In the genomic region with DNA sequence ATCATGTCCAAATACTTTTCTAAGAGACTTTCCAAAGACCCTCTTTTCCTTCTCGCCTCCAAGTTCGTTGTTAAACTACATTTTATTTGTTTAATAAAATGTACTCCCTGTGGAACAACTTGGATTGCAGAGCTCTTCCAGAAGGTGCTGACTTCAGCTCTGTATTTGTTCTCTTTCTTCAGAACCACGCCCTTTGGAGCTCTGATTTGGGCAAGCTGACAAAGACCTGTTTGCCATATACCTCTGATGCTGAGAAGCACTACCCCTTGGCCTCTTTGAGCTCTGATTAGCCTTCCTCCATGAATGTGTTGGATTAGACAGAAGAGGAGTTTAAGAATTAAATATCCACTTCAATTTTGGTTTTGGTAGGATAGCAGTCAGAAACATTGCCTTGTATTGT, we compare ENCODE assay signal across 28 cellular contexts.
"Had no signal": no experiment of that assay in that cellular context is flagged by ENCODE, and none has a peak within 500 bp of the region (broad histone marks: within the 10 kb centered on the region; RNA-seq: fewer than 3 reads in every experiment).

No MANE protein-coding gene starts in this region.

- ATAC-seq: left colon; natural killer cell; right lobe of liver; stimulated activated effector memory CD8-positive, alpha-beta T cell treated with anti-CD3 and anti-CD28 coated beads, Interleukin-12 subunit alpha, Interleukin-12 subunit beta, amount 100 ng/mL, for 72 hours had no signal

- H3K27me3 ChIP-seq: neural progenitor cell, neutrophil, right atrium auricular region, right lobe of liver, spleen, suprapubic skin, tibial artery, uterus had no signal

- H3K27ac ChIP-seq: left ventricle myocardium inferior, neural progenitor cell, neutrophil, parathyroid adenoma, right atrium auricular region, right lobe of liver, skin epidermis, spleen, suprapubic skin, tibial artery, uterus had no signal

- H3K4me3 Mint-ChIP-seq: immature natural killer cell; mesothelial cell of epicardium; naive B cell; natural killer cell; nephron progenitor cell; neural progenitor cell; stimulated activated effector memory CD8-positive, alpha-beta T cell treated with anti-CD3 and anti-CD28 coated beads, Interleukin-12 subunit alpha, Interleukin-12 subunit beta, amount 100 ng/mL, for 72 hours; stimulated activated naive CD8-positive, alpha-beta T cell treated with anti-CD3 and anti-CD28 coated beads, Interleukin-15, Interleukin-2, amounts not matched to agents 100 ng/mL and 50 ng/mL, for 24 hours had no signal

- H3K36me3 ChIP-seq: left ventricle myocardium inferior, neural progenitor cell, neutrophil, right atrium auricular region, right lobe of liver, spleen, suprapubic skin, thoracic aorta, tibial artery, uterus had no signal

- H3K36me3 Mint-ChIP-seq: immature natural killer cell; mesothelial cell of epicardium; naive B cell; natural killer cell; neural progenitor cell; stimulated activated effector memory CD8-positive, alpha-beta T cell treated with anti-CD3 and anti-CD28 coated beads, Interleukin-12 subunit alpha, Interleukin-12 subunit beta, amount 100 ng/mL, for 72 hours had no signal

- H3K9me3 Mint-ChIP-seq: stimulated activated naive CD8-positive, alpha-beta T cell treated with anti-CD3 and anti-CD28 coated beads, Interleukin-15, Interleukin-2, amounts not matched to agents 100 ng/mL and 50 ng/mL, for 24 hours had no signal

- H3K27ac Mint-ChIP-seq: immature natural killer cell; mesothelial cell of epicardium; naive B cell; natural killer cell; nephron progenitor cell; neural progenitor cell; stimulated activated effector memory CD8-positive, alpha-beta T cell treated with anti-CD3 and anti-CD28 coated beads, Interleukin-12 subunit alpha, Interleukin-12 subunit beta, amount 100 ng/mL, for 72 hours; stimulated activated naive CD8-positive, alpha-beta T cell treated with anti-CD3 and anti-CD28 coated beads, Interleukin-15, Interleukin-2, amounts not matched to agents 100 ng/mL and 50 ng/mL, for 24 hours had no signal

- H3K27me3 Mint-ChIP-seq: naive B cell; stimulated activated naive CD8-positive, alpha-beta T cell treated with anti-CD3 and anti-CD28 coated beads, Interleukin-15, Interleukin-2, amounts not matched to agents 100 ng/mL and 50 ng/mL, for 24 hours had no signal

- DNase-seq: hypothalamus; immature natural killer cell; kidney; left colon; left ventricle myocardium inferior; mesendoderm; naive B cell; natural killer cell; nephron progenitor cell; occipital lobe; right lobe of liver; spleen; stimulated activated CD4-positive, alpha-beta T cell treated with anti-CD3 and anti-CD28 coated beads, Interleukin-4, amount 100 ng/mL, for 24 hours; stimulated activated naive CD4-positive, alpha-beta T cell; tibial artery; trophoblast cell; uterus had no signal

- H3K4me1 Mint-ChIP-seq: immature natural killer cell; mesothelial cell of epicardium; naive B cell; natural killer cell; nephron progenitor cell; neural progenitor cell; stimulated activated effector memory CD8-positive, alpha-beta T cell treated with anti-CD3 and anti-CD28 coated beads, Interleukin-12 subunit alpha, Interleukin-12 subunit beta, amount 100 ng/mL, for 72 hours had no signal

- H3K9me3 ChIP-seq: left ventricle myocardium inferior, neutrophil, right atrium auricular region, right lobe of liver, spleen, suprapubic skin, thoracic aorta, tibial artery, uterus had no signal

- H3K4me3 ChIP-seq: left ventricle myocardium inferior, lung, neural progenitor cell, right atrium auricular region, right lobe of liver, skin epidermis, spleen, suprapubic skin, thoracic aorta, tibial artery, uterus had no signal

- H3K4me1 ChIP-seq: left ventricle myocardium inferior, neural progenitor cell, parathyroid adenoma, right atrium auricular region, right lobe of liver, spleen, suprapubic skin, uterus had no signal
